Comparison of ENCODE assay signal across 8 cellular contexts in the genomic region with DNA sequence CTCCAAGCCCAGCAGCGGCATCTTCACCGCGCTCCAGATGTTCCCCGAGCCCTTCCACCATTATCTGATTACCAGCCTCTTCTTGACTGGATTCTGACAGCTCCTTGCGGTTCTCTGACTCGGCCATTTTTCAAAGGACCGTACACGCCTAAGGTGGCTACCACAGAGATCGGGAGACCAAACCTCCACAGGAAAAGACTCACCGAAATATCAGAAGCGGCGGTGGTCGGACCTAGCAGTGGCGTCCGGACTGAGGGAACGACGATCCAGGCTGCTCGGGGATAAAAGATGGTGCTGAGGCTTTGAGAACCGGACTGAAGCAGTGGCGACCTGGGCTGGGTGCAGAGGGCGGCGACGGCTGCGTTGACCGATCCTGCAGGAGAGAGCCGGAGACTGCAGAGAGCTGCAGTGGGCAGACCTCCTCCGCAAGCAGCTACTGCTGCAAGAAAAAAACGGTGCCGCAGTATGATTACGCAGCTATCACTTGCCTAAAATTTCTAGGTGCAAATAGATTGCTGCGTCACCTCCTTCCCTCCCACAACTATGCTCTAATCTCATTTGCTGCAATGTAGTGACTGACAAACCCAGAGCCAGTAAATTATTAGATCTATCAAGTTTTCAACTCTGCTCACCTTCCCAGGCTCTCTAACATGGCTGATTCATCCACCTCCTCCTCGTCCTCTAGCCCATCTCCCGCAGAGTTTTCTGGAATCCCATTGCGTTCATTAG. TPM values are rescaled to one million over a fixed set of nuclear protein-coding genes. Genes with fewer than 3 reads are reported as not detected.
DNase-seq lines count a peak whose midpoint lies in the region.

TSS of gene NAP1L2 (minus strand) at position 486 of the 729 bp plus-strand sequence. CDS start at position 127, 359 bp downstream.

- H3K4me3 ChIP-seq in esophagus (ENCODE audit: low read depth in 1 of 2, low read length in 2 of 2): peak within 1 kb of the TSS; percentile 46 to 51

- no peaks in the 10 kb centered on the region for H3K27me3 ChIP-seq in esophagus (ENCODE audit: control insufficient read depth in 1 of 2, insufficient read depth in 2 of 2, low read length in 2 of 2)

- H3K9me3 ChIP-seq in esophagus (ENCODE audit: control insufficient read depth in 2 of 2, insufficient read depth in 1 of 2, low read depth in 1 of 2, low read length in 1 of 2): no peaks in the 10 kb centered on the region

- no peaks in the 10 kb centered on the region for H3K4me1 ChIP-seq in esophagus (ENCODE audit: control insufficient read depth in 2 of 2, insufficient read depth in 2 of 2, low read length in 1 of 2)

- peak; percentile 20 for DNase-seq in NCI-H748 (lab: John Stamatoyannopoulos, UW; ENCODE audit: unreplicated experiment)
- DNase-seq in NCI-H748 treated with DMSO at 0.1 percent for 48 hours (lab: John Stamatoyannopoulos, UW): no peak
- DNase-seq in HT1080 (ENCODE audit: low read depth): peak; percentile 51
- peak; percentile 13 for DNase-seq in activated CD8-positive, alpha-beta memory T cell treated with anti-CD3 and anti-CD28 coated beads, Interleukin-2, amount 50 U/mL, for 1 hour (ENCODE audit: extremely low read depth)
- peak; percentile 61 for DNase-seq in middle frontal gyrus (ENCODE audit: extremely low spot score, low spot score)
- DNase-seq in stimulated activated naive CD4-positive, alpha-beta T cell (lab: John Stamatoyannopoulos, UW): peak; percentile 11 to 48 (median 35)
- DNase-seq in NCI-H526 (lab: John Stamatoyannopoulos, UW): no peak

- H3K36me3 ChIP-seq in esophagus (ENCODE audit: control insufficient read depth in 2 of 2, insufficient read depth in 2 of 2, low read length in 1 of 2): no peaks in the 10 kb centered on the region

- H3K27ac ChIP-seq in esophagus (ENCODE audit: low read depth in 2 of 2, low read length in 1 of 2): peak within 1 kb of the TSS; percentile 41 to 63

- 2 to 34% methylated on average over 34 of the region's 34 CpGs for WGBS in esophagus, 2 donors

RNA-seq across cellular contexts. Expression of gene NAP1L2, which starts in this region (rescaled TPM):
- total RNA-seq in HT1080 (2014; rRNA removed; shearing (Covaris generic)): 0.67 and 0.80 TPM in 2 replicates
- polyA plus RNA-seq in HT1080 (2015; cell fraction: cytosol; rRNA removed): 0.63 and 0.72 TPM in 2 replicates
- polyA plus RNA-seq in HT1080 (2015; cell fraction: nucleus; rRNA removed): 1.4 and 1.7 TPM in 2 replicates
- polyA plus RNA-seq in esophagus: 1 to 10 TPM; 1.0 to 1.4 TPM

Comparison
In these comparisons a context has a peak if more than half of its experiments do, and no peak if none do; other contexts are left out.
1. DNase-seq: peak in NCI-H748 (single experiment), HT1080 (single experiment), activated CD8-positive, alpha-beta memory T cell treated with anti-CD3 and anti-CD28 coated beads, Interleukin-2, amount 50 U/mL, for 1 hour (single experiment), middle frontal gyrus (single experiment) and stimulated activated naive CD4-positive, alpha-beta T cell (6 of 6); none in NCI-H748 treated with DMSO at 0.1 percent for 48 hours (single experiment) and NCI-H526 (0 of 2).